8 cellular contexts compared by ENCODE assay signal in genomic region chr11:14308114-14308896, GRCh38. TPM values are rescaled to one million over a fixed set of nuclear protein-coding genes. Genes with fewer than 3 reads are reported as not detected.
DNase-seq lines count a peak whose midpoint lies in the region; ATAC-seq lines count a peak whose summit lies in the region.

No MANE protein-coding gene starts in this region.

- no peaks in the 10 kb centered on the region for H3K27me3 Mint-ChIP-seq in activated naive CD8-positive, alpha-beta T cell treated with anti-CD3 and anti-CD28 coated beads for 36 hours
- H3K27me3 Mint-ChIP-seq in activated naive CD8-positive, alpha-beta T cell treated with anti-CD3 and anti-CD28 coated beads, Interleukin-2, amount 50 U/mL, for 24 hours, result no peaks in the 10 kb centered on the region
- no peaks in the 10 kb centered on the region for H3K27me3 Mint-ChIP-seq in memory B cell

- no peak for ATAC-seq in activated naive CD8-positive, alpha-beta T cell treated with anti-CD3 and anti-CD28 coated beads, Interleukin-2, amount 50 U/mL, for 24 hours
- ATAC-seq in HG02870 (IDR thresholded peaks at IDR 0.05; ENCODE audit: unreplicated experiment) (peak; percentile 38), memory B cell (ENCODE audit: low read depth) (peak; percentile 61)

- DNase-seq in activated naive CD8-positive, alpha-beta T cell treated with anti-CD3 and anti-CD28 coated beads for 36 hours, result no peak
- no peak for DNase-seq in activated naive CD8-positive, alpha-beta T cell treated with anti-CD3 and anti-CD28 coated beads, Interleukin-2, amount 50 U/mL, for 24 hours
- DNase-seq in NCI-H526 (lab: John Stamatoyannopoulos, UW) (peak; percentile 7 to 60), memory B cell (ENCODE audit: low spot score in 2 of 2) (no peak), COR-L47 (lab: John Stamatoyannopoulos, UW) (no peak)
- DNase-seq in central memory CD4-positive, alpha-beta T cell, result peak; percentile 13
- DNase-seq in stimulated activated CD4-positive, alpha-beta T cell treated with anti-CD3 and anti-CD28 coated beads, Interleukin-15, amount 100 ng/mL, for 24 hours, result no peak

- H3K27ac Mint-ChIP-seq in activated naive CD8-positive, alpha-beta T cell treated with anti-CD3 and anti-CD28 coated beads for 36 hours, result peak overlapping the region; percentile 30
- no peak overlapping the region for H3K27ac Mint-ChIP-seq in activated naive CD8-positive, alpha-beta T cell treated with anti-CD3 and anti-CD28 coated beads, Interleukin-2, amount 50 U/mL, for 24 hours
- no peak overlapping the region for H3K27ac Mint-ChIP-seq in memory B cell

- peaks cover 18% of the 10 kb centered on the region for H3K4me1 Mint-ChIP-seq in activated naive CD8-positive, alpha-beta T cell treated with anti-CD3 and anti-CD28 coated beads for 36 hours
- H3K4me1 Mint-ChIP-seq in activated naive CD8-positive, alpha-beta T cell treated with anti-CD3 and anti-CD28 coated beads, Interleukin-2, amount 50 U/mL, for 24 hours, result peaks cover 26% of the 10 kb centered on the region
- peaks cover 40% of the 10 kb centered on the region for H3K4me1 Mint-ChIP-seq in memory B cell

- no peaks in the 10 kb centered on the region for H3K9me3 Mint-ChIP-seq in activated naive CD8-positive, alpha-beta T cell treated with anti-CD3 and anti-CD28 coated beads for 36 hours
- no peaks in the 10 kb centered on the region for H3K9me3 Mint-ChIP-seq in activated naive CD8-positive, alpha-beta T cell treated with anti-CD3 and anti-CD28 coated beads, Interleukin-2, amount 50 U/mL, for 24 hours
- no peaks in the 10 kb centered on the region for H3K9me3 Mint-ChIP-seq in memory B cell

- no peak overlapping the region for H3K4me3 Mint-ChIP-seq in activated naive CD8-positive, alpha-beta T cell treated with anti-CD3 and anti-CD28 coated beads for 36 hours
- H3K4me3 Mint-ChIP-seq in activated naive CD8-positive, alpha-beta T cell treated with anti-CD3 and anti-CD28 coated beads, Interleukin-2, amount 50 U/mL, for 24 hours, result no peak overlapping the region
- H3K4me3 Mint-ChIP-seq in memory B cell, result no peak overlapping the region

- peaks cover 2% of the 10 kb centered on the region for H3K36me3 Mint-ChIP-seq in activated naive CD8-positive, alpha-beta T cell treated with anti-CD3 and anti-CD28 coated beads for 36 hours
- H3K36me3 Mint-ChIP-seq in activated naive CD8-positive, alpha-beta T cell treated with anti-CD3 and anti-CD28 coated beads, Interleukin-2, amount 50 U/mL, for 24 hours (ENCODE audit: low read depth), result peaks cover under 1% of the 10 kb centered on the region
- H3K36me3 Mint-ChIP-seq in memory B cell, result peaks cover 2% of the 10 kb centered on the region

RNA-seq across cellular contexts. Expression of gene RRAS2, which starts 50.7 kb away (rescaled TPM):
- 10 to 100 TPM; 70.7 to 72.7 TPM for total RNA-seq in activated naive CD8-positive, alpha-beta T cell treated with anti-CD3 and anti-CD28 coated beads for 36 hours

Comparison
In these comparisons a context has a peak if more than half of its experiments do, and no peak if none do; other contexts are left out.
1. DNase-seq: peak in NCI-H526 (2 of 2) and central memory CD4-positive, alpha-beta T cell (single experiment); none in activated naive CD8-positive, alpha-beta T cell treated with anti-CD3 and anti-CD28 coated beads for 36 hours (single experiment), activated naive CD8-positive, alpha-beta T cell treated with anti-CD3 and anti-CD28 coated beads, Interleukin-2, amount 50 U/mL, for 24 hours (single experiment), memory B cell (0 of 2), COR-L47 (single experiment) and stimulated activated CD4-positive, alpha-beta T cell treated with anti-CD3 and anti-CD28 coated beads, Interleukin-15, amount 100 ng/mL, for 24 hours (single experiment).